In genomic region chr22:40498454-40499186, GRCh38 we compare ENCODE assay signal across 9 cellular contexts.
DNase-seq lines count a peak whose midpoint lies in the region; ATAC-seq, FAIRE-seq and TF ChIP-seq lines count a peak whose summit lies in the region.
"Had no signal": no experiment of that assay in that cellular context is flagged by ENCODE, and none has a peak within 500 bp of the region (broad histone marks: within the 10 kb centered on the region; RNA-seq: fewer than 3 reads in every experiment).

No MANE protein-coding gene starts in this region.

- H3K27me3 Mint-ChIP-seq in activated CD4-positive, alpha-beta T cell treated with anti-CD3 and anti-CD28 coated beads, Interleukin-2, amount 10 ng/mL, durations not matched to agents 7 days and 5 days, result no peaks in the 10 kb centered on the region

- H3K4me3 Mint-ChIP-seq in activated CD4-positive, alpha-beta T cell treated with anti-CD3 and anti-CD28 coated beads, Interleukin-2, amount 10 ng/mL, durations not matched to agents 7 days and 5 days, result no peak overlapping the region
- H3K4me3 Mint-ChIP-seq: nephron progenitor cell had no signal

- H3K9me3 ChIP-seq in psoas muscle (no peaks in the 10 kb centered on the region), colonic mucosa (no peaks in the 10 kb centered on the region)

- POLR2A ChIA-PET in activated CD4-positive, alpha-beta T cell treated with anti-CD3 and anti-CD28 coated beads, Interleukin-2, amount 10 ng/mL, durations not matched to agents 7 days and 5 days (lab: Charles Lee), result no interaction called here

- 76 to 86% (median 81%) methylated on average over 6 of the region's 6 CpGs for WGBS in psoas muscle, 3 donors

- no peak for TF ChIP-seq POLR2A in GM12891 (IDR thresholded peaks at IDR 0.05; ENCODE audit: low read depth, low read length)

- no peaks in the 10 kb centered on the region for H3K36me3 ChIP-seq in psoas muscle (ENCODE audit: insufficient read depth in 1 of 2, low read depth in 1 of 2)
- H3K36me3 ChIP-seq in colonic mucosa, result no peaks in the 10 kb centered on the region

- TF ChIP-seq CTCF in psoas muscle (IDR thresholded peaks at IDR 0.05) (no peak), colonic mucosa (IDR thresholded peaks at IDR 0.05) (no peak)

- H3K27me3 ChIP-seq in psoas muscle (ENCODE audit: insufficient read depth in 3 of 3, low read length in 2 of 3) (no peaks in the 10 kb centered on the region), colonic mucosa (no peaks in the 10 kb centered on the region)

- CTCF ChIA-PET in activated CD4-positive, alpha-beta T cell treated with anti-CD3 and anti-CD28 coated beads, Interleukin-2, amount 10 ng/mL, durations not matched to agents 7 days and 5 days (lab: Charles Lee), result interaction anchor here (1.1 kb wide), 1 partner anchor 299 kb away, joined by 5 read pairs; no protein-coding TSS in a partner anchor

- intact Hi-C loops in psoas muscle (cut with DNase I), result loop anchor here in 1 of 2 donors (10.0 kb wide), 1 partner anchor 124 kb away; the partner anchor contains the start of gene SGSM3
- intact Hi-C loops in colonic mucosa (cut with DNase I), result no loop called here

- peaks cover 22% of the 10 kb centered on the region for H3K4me1 Mint-ChIP-seq in activated CD4-positive, alpha-beta T cell treated with anti-CD3 and anti-CD28 coated beads, Interleukin-2, amount 10 ng/mL, durations not matched to agents 7 days and 5 days

- FAIRE-seq in GM12891 (lab: Jason Lieb, UNC), result peak; percentile 58

- H3K4me3 ChIP-seq in psoas muscle (no peak overlapping the region), colonic mucosa (no peak overlapping the region)

- ATAC-seq in esophagus mucosa (peak; percentile 71), psoas muscle (peak; percentile 30 to 65 (median 48)), GM21390 (IDR thresholded peaks at IDR 0.05; ENCODE audit: unreplicated experiment) (no peak)

- H3K36me3 Mint-ChIP-seq in activated CD4-positive, alpha-beta T cell treated with anti-CD3 and anti-CD28 coated beads, Interleukin-2, amount 10 ng/mL, durations not matched to agents 7 days and 5 days (ENCODE audit: low read depth), result peaks cover 9% of the 10 kb centered on the region

- H3K27ac Mint-ChIP-seq in activated CD4-positive, alpha-beta T cell treated with anti-CD3 and anti-CD28 coated beads, Interleukin-2, amount 10 ng/mL, durations not matched to agents 7 days and 5 days, result no peak overlapping the region

- peaks cover 4% of the 10 kb centered on the region for H3K9me3 Mint-ChIP-seq in activated CD4-positive, alpha-beta T cell treated with anti-CD3 and anti-CD28 coated beads, Interleukin-2, amount 10 ng/mL, durations not matched to agents 7 days and 5 days

- no peak overlapping the region for H3K9ac ChIP-seq in colonic mucosa (ENCODE audit: low read depth in 2 of 2, low read length in 2 of 2)

- DNase-seq in GM12891 (ENCODE audit: insufficient read length, low spot score) (no peak), NCI-H69 (lab: John Stamatoyannopoulos, UW) (peak; percentile 77), psoas muscle (no peak), ureter (ENCODE audit: low spot score) (no peak), colonic mucosa (no peak)
- no peak for DNase-seq in activated CD4-positive, alpha-beta T cell treated with anti-CD3 and anti-CD28 coated beads, Interleukin-2, amount 10 ng/mL, durations not matched to agents 7 days and 5 days
- DNase-seq: nephron progenitor cell had no signal

- H3K27ac ChIP-seq in psoas muscle (peak overlapping the region; percentile 23), colonic mucosa (no peak overlapping the region)

- peaks cover 29% of the 10 kb centered on the region for H3K4me1 ChIP-seq in psoas muscle
- no peaks in the 10 kb centered on the region for H3K4me1 ChIP-seq in colonic mucosa

TF ChIP-seq in GM12891, 5 proteins besides CTCF, POLR2A, EP300 and RAD21:
- no peak for TF ChIP-seq POU2F2 (IDR thresholded peaks at IDR 0.05; ENCODE audit: low read depth, low read length)
- TF ChIP-seq SPI1 (IDR thresholded peaks at IDR 0.05; ENCODE audit: low read depth, low read length), result 0 out of 2 replicates have a peak, but pooled peaks have one; percentile 13
TF ChIP-seq in GM12891: peak in this region for 1.
